ENCODE assay signal across 16 cellular contexts in the genomic region with DNA sequence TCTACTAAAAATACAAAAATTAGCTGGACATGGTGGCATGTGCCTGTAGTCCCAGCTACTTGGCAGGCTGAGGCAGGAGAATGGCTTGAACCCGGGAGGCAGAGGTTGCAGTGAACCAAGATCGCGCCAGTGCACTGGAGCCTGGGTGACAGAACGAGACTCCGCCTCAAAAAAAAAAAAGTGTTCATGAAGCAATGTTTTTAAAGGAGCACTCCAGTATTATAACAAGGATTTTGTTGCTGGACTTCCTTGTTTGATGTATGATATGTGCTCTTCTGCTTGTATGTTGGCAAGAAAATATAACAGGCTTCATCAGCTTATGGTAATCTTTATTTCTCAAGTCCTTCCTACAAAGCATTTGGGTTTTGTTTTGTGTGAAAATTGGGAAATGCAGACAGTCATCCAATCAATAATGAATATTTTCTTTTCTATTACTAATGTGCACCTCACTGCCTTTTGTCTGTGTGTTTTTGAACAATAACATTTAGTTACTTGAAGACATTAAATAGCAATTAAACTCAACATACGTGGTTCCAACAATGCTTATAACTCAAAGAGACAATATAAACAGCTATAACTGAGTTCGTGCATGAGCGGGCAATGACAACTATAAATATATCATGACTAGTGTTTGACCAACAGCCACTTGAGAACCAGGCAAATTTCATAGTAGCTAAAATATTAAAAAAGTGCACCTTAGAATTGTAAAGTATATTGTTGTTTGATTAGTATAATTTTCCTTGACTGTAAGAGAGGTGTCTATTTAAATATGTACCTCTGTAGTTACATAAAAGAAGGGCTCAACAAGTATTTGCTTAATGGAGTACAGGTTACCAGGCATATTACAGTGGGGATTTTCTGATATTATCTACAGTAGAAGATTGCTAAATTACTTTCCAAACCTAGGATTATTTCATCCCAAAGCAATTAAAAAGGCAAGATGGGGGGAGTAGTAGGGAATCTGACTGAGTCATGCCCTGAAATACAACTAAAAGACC.
DNase-seq lines count a peak whose midpoint lies in the region; ATAC-seq and TF ChIP-seq lines count a peak whose summit lies in the region.
"Had no signal": no experiment of that assay in that cellular context is flagged by ENCODE, and none has a peak within 500 bp of the region (broad histone marks: within the 10 kb centered on the region; RNA-seq: fewer than 3 reads in every experiment).

No MANE protein-coding gene starts in this region.

- peak overlapping the region in 1 of 11 experiments; percentile 4; a peak in 2 of 22 replicates for H3K27ac ChIP-seq in BLaER1 treated with 17β-estradiol and CSF1 and Interleukin-3, amounts not matched to agents 10 nM and 100 nM
- no peak overlapping the region for H3K27ac ChIP-seq in caudate nucleus (ENCODE audit: low read depth, low read length)
- H3K27ac ChIP-seq: colonic mucosa, esophagus squamous epithelium had no signal

- H3K4me3 Mint-ChIP-seq in immature natural killer cell: peak overlapping the region in 3 of 5 donors; percentile 14 to 78 (median 31)
- no peak overlapping the region for H3K4me3 Mint-ChIP-seq in activated CD8-positive, alpha-beta T cell treated with anti-CD3 and anti-CD28 coated beads for 36 hours
- H3K4me3 Mint-ChIP-seq: neural crest cell had no signal

- POLR2A ChIA-PET in activated CD8-positive, alpha-beta T cell treated with anti-CD3 and anti-CD28 coated beads for 36 hours (lab: Charles Lee): no interaction called here

- ATAC-seq in activated CD8-positive, alpha-beta T cell treated with anti-CD3 and anti-CD28 coated beads for 36 hours: no peak
- ATAC-seq in HG03521 (IDR thresholded peaks at IDR 0.05; ENCODE audit: unreplicated experiment): no peak
- ATAC-seq: stimulated activated naive CD8-positive, alpha-beta T cell treated with anti-CD3 and anti-CD28 coated beads, Interleukin-15, Interleukin-2, amounts not matched to agents 100 U/mL and 50 U/mL, for 24 hours had no signal

- peaks cover 0 to 2% (median 0%) of the 10 kb centered on the region in 6 donors for H3K9me3 Mint-ChIP-seq in immature natural killer cell
- peaks cover 7% of the 10 kb centered on the region for H3K9me3 Mint-ChIP-seq in activated CD8-positive, alpha-beta T cell treated with anti-CD3 and anti-CD28 coated beads for 36 hours
- H3K9me3 Mint-ChIP-seq: neural crest cell had no signal

- peak overlapping the region; percentile 23 to 79 (median 49); a peak in 21 of 22 replicates for H3K4me2 ChIP-seq in BLaER1 treated with 17β-estradiol and CSF1 and Interleukin-3, amounts not matched to agents 10 nM and 100 nM

- H3K27me3 ChIP-seq in BLaER1 treated with 17β-estradiol and CSF1 and Interleukin-3, amounts not matched to agents 10 nM and 100 nM: no peaks in the 10 kb centered on the region
- H3K27me3 ChIP-seq in GM06990 (replicated peaks; ENCODE audit: control insufficient read depth, insufficient read depth, low read length): no peaks in the 10 kb centered on the region
- H3K27me3 ChIP-seq: colonic mucosa, esophagus squamous epithelium had no signal

- H3K36me3 Mint-ChIP-seq in immature natural killer cell: no peaks in the 10 kb centered on the region
- H3K36me3 Mint-ChIP-seq in activated CD8-positive, alpha-beta T cell treated with anti-CD3 and anti-CD28 coated beads for 36 hours (ENCODE audit: low read depth): peaks cover 11% of the 10 kb centered on the region

- DNase-seq in GM06990 (ENCODE audit: extremely low read depth, insufficient read length): no peak
- peak; percentile 50 to 52 for DNase-seq in NCI-H526 (lab: John Stamatoyannopoulos, UW)
- no peak for DNase-seq in immature natural killer cell
- no peak for DNase-seq in activated CD8-positive, alpha-beta memory T cell treated with anti-CD3 and anti-CD28 coated beads for 24 hours
- no peak for DNase-seq in caudate nucleus (lab: John Stamatoyannopoulos, UW)
- no peak for DNase-seq in activated CD8-positive, alpha-beta T cell treated with anti-CD3 and anti-CD28 coated beads for 36 hours
- DNase-seq: activated CD4-positive, CD25-positive, alpha-beta regulatory T cell; CD4-positive, CD25-positive, alpha-beta regulatory T cell; colonic mucosa; esophagus squamous epithelium; stimulated activated CD4-positive, alpha-beta T cell treated with anti-CD3 and anti-CD28 coated beads, Interleukin-4, amount 100 ng/mL, for 1 hour; stimulated activated naive CD8-positive, alpha-beta T cell treated with anti-CD3 and anti-CD28 coated beads, Interleukin-15, Interleukin-2, amounts not matched to agents 100 U/mL and 50 U/mL, for 24 hours; SW 1271 had no signal

- intact Hi-C loops in activated CD8-positive, alpha-beta T cell treated with anti-CD3 and anti-CD28 coated beads for 36 hours (cut with micrococcal nuclease): no loop called here

- no peak overlapping the region for H3K4me3 ChIP-seq in BLaER1 treated with 17β-estradiol and CSF1 and Interleukin-3, amounts not matched to agents 10 nM and 100 nM
- H3K4me3 ChIP-seq in GM06990 (replicated peaks; ENCODE audit: low read depth, low read length): peak overlapping the region; percentile 2
- H3K4me3 ChIP-seq: colonic mucosa, esophagus squamous epithelium had no signal

- H4K20me1 ChIP-seq in BLaER1 treated with 17β-estradiol and CSF1 and Interleukin-3, amounts not matched to agents 10 nM and 100 nM: peaks cover 0 to 70% (median 0%) of the 10 kb centered on the region in 11 experiments; a peak in 6 of 22 replicates

- H3K9ac ChIP-seq in BLaER1 treated with 17β-estradiol and CSF1 and Interleukin-3, amounts not matched to agents 10 nM and 100 nM: no peak overlapping the region

- H3K4me1 ChIP-seq in BLaER1 treated with 17β-estradiol and CSF1 and Interleukin-3, amounts not matched to agents 10 nM and 100 nM: peaks cover 32 to 43% (median 40%) of the 10 kb centered on the region in 10 experiments
- H3K4me1 ChIP-seq: colonic mucosa had no signal

- H3K9me3 ChIP-seq in BLaER1 treated with 17β-estradiol and CSF1 and Interleukin-3, amounts not matched to agents 10 nM and 100 nM (replicated peaks in 1 of 11): peaks cover 6 to 28% (median 20%) of the 10 kb centered on the region in 11 experiments; a peak in 21 of 22 replicates
- H3K9me3 ChIP-seq: colonic mucosa had no signal

- peak overlapping the region; percentile 15 to 77 (median 40) for H3K27ac Mint-ChIP-seq in immature natural killer cell
- no peak overlapping the region for H3K27ac Mint-ChIP-seq in activated CD8-positive, alpha-beta T cell treated with anti-CD3 and anti-CD28 coated beads for 36 hours
- H3K27ac Mint-ChIP-seq: CD4-positive, CD25-positive, alpha-beta regulatory T cell had no signal

- H3K4me1 Mint-ChIP-seq in immature natural killer cell: peaks cover 75 to 90% of the 10 kb centered on the region in 2 donors
- peaks cover 35% of the 10 kb centered on the region for H3K4me1 Mint-ChIP-seq in activated CD8-positive, alpha-beta T cell treated with anti-CD3 and anti-CD28 coated beads for 36 hours (ENCODE audit: low read depth)

- no peak for TF ChIP-seq CTCF in GM06990 (IDR thresholded peaks at IDR 0.05; ENCODE audit: insufficient read depth, low read length, poor library complexity, severe bottlenecking)
- TF ChIP-seq CTCF in activated CD8-positive, alpha-beta T cell treated with anti-CD3 and anti-CD28 coated beads for 36 hours (IDR thresholded peaks at IDR 0.05): no peak

- H3K36me3 ChIP-seq in BLaER1 treated with 17β-estradiol and CSF1 and Interleukin-3, amounts not matched to agents 10 nM and 100 nM: no peaks in the 10 kb centered on the region
- no peaks in the 10 kb centered on the region for H3K36me3 ChIP-seq in GM06990 (ENCODE audit: control insufficient read depth, insufficient read depth, low read length)
- H3K36me3 ChIP-seq: colonic mucosa, esophagus squamous epithelium had no signal

- H3K27me3 Mint-ChIP-seq in immature natural killer cell (ENCODE audit: low read depth in 3 of 3): peaks cover 0 to 2% (median 2%) of the 10 kb centered on the region in 3 donors
- no peaks in the 10 kb centered on the region for H3K27me3 Mint-ChIP-seq in activated CD8-positive, alpha-beta T cell treated with anti-CD3 and anti-CD28 coated beads for 36 hours
- H3K27me3 Mint-ChIP-seq: CD4-positive, CD25-positive, alpha-beta regulatory T cell had no signal

- CTCF ChIA-PET in activated CD8-positive, alpha-beta T cell treated with anti-CD3 and anti-CD28 coated beads for 36 hours (lab: Charles Lee): no interaction called here

Comparison
In these comparisons a context has a peak if more than half of its experiments do, and no peak if none do; other contexts are left out.
1. DNase-seq: peak in NCI-H526 (2 of 2); none in GM06990 (single experiment), immature natural killer cell (0 of 3), activated CD8-positive, alpha-beta memory T cell treated with anti-CD3 and anti-CD28 coated beads for 24 hours (single experiment), caudate nucleus (0 of 61) and activated CD8-positive, alpha-beta T cell treated with anti-CD3 and anti-CD28 coated beads for 36 hours (single experiment).